Comparison of ENCODE assay signal across 1 cellular context in the genomic region with DNA sequence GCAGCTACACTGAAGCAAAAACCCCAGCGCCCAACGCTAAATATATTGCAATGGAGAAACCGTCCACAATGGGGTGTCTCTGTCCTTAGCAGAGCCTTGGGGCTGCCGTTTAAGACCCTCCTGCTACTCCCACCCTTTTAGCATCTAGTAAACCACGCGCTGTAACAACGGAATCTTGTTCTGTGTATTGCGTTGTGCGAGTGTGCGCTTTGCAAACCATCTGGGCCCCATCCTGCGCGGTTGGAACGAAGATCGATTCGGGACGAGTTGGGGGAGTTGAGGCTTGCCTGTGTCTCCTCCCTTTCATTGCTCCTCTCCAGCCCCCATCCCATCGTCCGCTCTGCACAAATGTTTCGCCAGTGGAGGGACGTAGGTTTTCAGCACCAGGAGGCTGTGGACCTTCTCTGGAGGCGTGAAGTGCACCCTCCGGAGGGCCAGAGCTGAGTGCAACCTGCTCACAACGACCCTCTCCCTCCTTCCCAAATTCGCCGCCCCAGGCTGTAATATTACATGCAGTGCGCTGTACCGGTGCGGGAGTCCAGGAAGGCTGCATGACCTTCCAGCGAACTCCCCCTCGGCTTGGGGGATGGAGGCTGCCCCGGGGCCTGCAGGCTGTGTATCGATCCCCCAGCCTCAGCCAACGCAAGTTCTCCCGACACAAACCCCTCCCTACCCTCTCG.
TF ChIP-seq lines count a peak whose summit lies in the region.

No MANE protein-coding gene starts in this region.

TF ChIP-seq in HepG2, 621 proteins besides CTCF, POLR2A, EP300 and RAD21 (continued from another document and continues in another):
- TF ChIP-seq, protein P1, sequence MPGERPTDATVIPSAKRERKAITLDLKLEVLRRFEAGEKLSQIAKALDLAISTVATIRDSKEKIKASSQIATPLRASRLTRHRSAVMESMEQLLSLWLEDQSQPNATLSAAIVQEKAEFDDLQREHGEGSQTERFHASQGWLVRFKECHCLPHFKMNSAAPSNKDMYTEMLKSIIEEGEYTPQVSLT (CRISPR knock-in tag; IDR thresholded peaks at IDR 0.05; ENCODE audit: borderline replicate concordance, low read depth): no peak
- TF ChIP-seq FOSL2 (CRISPR knock-in tag; IDR thresholded peaks at IDR 0.05): no peak; the same call in 1 of the 2 replicates
- TF ChIP-seq ZNF547 (CRISPR knock-in tag; IDR thresholded peaks at IDR 0.05): peak; percentile 46; the same call in 1 of the 2 replicates
- TF ChIP-seq RFXANK (CRISPR knock-in tag; IDR thresholded peaks at IDR 0.05): no peak
- TF ChIP-seq ZNF737 (CRISPR knock-in tag; IDR thresholded peaks at IDR 0.05; ENCODE audit: borderline replicate concordance): no peak
- TF ChIP-seq KLF6 (CRISPR knock-in tag; IDR thresholded peaks at IDR 0.05): no peak
- TF ChIP-seq ZNF33B (CRISPR knock-in tag; IDR thresholded peaks at IDR 0.05): no peak
- no peak for TF ChIP-seq PRPF4 (IDR thresholded peaks at IDR 0.05; ENCODE audit: low read depth, low read length, poor library complexity, severe bottlenecking)
- TF ChIP-seq PHF5A (CRISPR knock-in tag; IDR thresholded peaks at IDR 0.05; ENCODE audit: low read depth, unreplicated experiment): no peak
- TF ChIP-seq, protein P2, sequence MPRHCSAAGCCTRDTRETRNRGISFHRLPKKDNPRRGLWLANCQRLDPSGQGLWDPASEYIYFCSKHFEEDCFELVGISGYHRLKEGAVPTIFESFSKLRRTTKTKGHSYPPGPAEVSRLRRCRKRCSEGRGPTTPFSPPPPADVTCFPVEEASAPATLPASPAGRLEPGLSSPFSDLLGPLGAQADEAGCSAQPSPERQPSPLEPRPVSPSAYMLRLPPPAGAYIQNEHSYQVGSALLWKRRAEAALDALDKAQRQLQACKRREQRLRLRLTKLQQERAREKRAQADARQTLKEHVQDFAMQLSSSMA (CRISPR knock-in tag; IDR thresholded peaks at IDR 0.05): no peak
- TF ChIP-seq GABPB1 (CRISPR knock-in tag; IDR thresholded peaks at IDR 0.05): no peak
- TF ChIP-seq, protein P3, sequence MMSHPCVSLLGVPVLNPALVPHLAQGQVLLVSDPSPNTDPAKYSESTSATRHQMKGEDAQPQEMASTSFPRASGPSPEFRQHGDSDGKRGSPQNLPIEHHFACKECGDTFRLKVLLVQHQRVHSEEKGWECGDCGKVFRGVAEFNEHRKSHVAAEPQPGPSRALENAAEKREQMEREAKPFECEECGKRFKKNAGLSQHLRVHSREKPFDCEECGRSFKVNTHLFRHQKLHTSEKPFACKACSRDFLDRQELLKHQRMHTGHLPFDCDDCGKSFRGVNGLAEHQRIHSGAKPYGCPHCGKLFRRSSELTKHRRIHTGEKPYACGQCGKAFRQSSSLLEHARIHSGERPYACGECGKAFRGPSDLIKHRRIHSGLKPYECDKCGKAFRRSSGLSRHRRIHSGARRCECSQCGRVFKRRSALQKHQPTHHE (CRISPR knock-in tag; IDR thresholded peaks at IDR 0.05; ENCODE audit: borderline replicate concordance): no peak
- TF ChIP-seq ARID2 (CRISPR knock-in tag; IDR thresholded peaks at IDR 0.05; ENCODE audit: borderline replicate concordance): no peak
- TF ChIP-seq, protein P4, sequence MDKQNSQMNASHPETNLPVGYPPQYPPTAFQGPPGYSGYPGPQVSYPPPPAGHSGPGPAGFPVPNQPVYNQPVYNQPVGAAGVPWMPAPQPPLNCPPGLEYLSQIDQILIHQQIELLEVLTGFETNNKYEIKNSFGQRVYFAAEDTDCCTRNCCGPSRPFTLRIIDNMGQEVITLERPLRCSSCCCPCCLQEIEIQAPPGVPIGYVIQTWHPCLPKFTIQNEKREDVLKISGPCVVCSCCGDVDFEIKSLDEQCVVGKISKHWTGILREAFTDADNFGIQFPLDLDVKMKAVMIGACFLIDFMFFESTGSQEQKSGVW (CRISPR knock-in tag; IDR thresholded peaks at IDR 0.05; ENCODE audit: borderline replicate concordance): no peak
- no peak for TF ChIP-seq RCOR2 (CRISPR knock-in tag; IDR thresholded peaks at IDR 0.05)
- no peak; the same call in 1 of the 2 replicates for TF ChIP-seq ZNF160 (CRISPR knock-in tag; IDR thresholded peaks at IDR 0.05)
- TF ChIP-seq, protein P5, sequence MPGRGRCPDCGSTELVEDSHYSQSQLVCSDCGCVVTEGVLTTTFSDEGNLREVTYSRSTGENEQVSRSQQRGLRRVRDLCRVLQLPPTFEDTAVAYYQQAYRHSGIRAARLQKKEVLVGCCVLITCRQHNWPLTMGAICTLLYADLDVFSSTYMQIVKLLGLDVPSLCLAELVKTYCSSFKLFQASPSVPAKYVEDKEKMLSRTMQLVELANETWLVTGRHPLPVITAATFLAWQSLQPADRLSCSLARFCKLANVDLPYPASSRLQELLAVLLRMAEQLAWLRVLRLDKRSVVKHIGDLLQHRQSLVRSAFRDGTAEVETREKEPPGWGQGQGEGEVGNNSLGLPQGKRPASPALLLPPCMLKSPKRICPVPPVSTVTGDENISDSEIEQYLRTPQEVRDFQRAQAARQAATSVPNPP (CRISPR knock-in tag; IDR thresholded peaks at IDR 0.05): no peak
- no peak for TF ChIP-seq NR2C2 (CRISPR knock-in tag; IDR thresholded peaks at IDR 0.05; ENCODE audit: borderline replicate concordance)
- no peak for TF ChIP-seq NCOR1 (IDR thresholded peaks at IDR 0.05; ENCODE audit: borderline replicate concordance, low read length)
- TF ChIP-seq ZBTB7B (CRISPR knock-in tag; IDR thresholded peaks at IDR 0.05): no peak; the same call in 1 of the 2 replicates
- TF ChIP-seq, protein P6, sequence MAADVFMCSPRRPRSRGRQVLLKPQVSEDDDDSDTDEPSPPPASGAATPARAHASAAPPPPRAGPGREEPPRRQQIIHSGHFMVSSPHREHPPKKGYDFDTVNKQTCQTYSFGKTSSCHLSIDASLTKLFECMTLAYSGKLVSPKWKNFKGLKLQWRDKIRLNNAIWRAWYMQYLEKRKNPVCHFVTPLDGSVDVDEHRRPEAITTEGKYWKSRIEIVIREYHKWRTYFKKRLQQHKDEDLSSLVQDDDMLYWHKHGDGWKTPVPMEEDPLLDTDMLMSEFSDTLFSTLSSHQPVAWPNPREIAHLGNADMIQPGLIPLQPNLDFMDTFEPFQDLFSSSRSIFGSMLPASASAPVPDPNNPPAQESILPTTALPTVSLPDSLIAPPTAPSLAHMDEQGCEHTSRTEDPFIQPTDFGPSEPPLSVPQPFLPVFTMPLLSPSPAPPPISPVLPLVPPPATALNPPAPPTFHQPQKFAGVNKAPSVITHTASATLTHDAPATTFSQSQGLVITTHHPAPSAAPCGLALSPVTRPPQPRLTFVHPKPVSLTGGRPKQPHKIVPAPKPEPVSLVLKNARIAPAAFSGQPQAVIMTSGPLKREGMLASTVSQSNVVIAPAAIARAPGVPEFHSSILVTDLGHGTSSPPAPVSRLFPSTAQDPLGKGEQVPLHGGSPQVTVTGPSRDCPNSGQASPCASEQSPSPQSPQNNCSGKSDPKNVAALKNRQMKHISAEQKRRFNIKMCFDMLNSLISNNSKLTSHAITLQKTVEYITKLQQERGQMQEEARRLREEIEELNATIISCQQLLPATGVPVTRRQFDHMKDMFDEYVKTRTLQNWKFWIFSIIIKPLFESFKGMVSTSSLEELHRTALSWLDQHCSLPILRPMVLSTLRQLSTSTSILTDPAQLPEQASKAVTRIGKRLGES (CRISPR knock-in tag; IDR thresholded peaks at IDR 0.05; ENCODE audit: borderline replicate concordance): no peak
- no peak for TF ChIP-seq CENPT (CRISPR knock-in tag; IDR thresholded peaks at IDR 0.05; ENCODE audit: low read depth)
- TF ChIP-seq KDM2A (CRISPR knock-in tag; IDR thresholded peaks at IDR 0.05; ENCODE audit: borderline replicate concordance, low read depth): peak; percentile 39; the same call in 1 of the 2 replicates
- TF ChIP-seq GATA4 (IDR thresholded peaks at IDR 0.05; ENCODE audit: borderline replicate concordance, low read depth): no peak
- TF ChIP-seq NFKB2 (CRISPR knock-in tag; IDR thresholded peaks at IDR 0.05; ENCODE audit: borderline replicate concordance): no peak
- TF ChIP-seq GATAD1 (CRISPR knock-in tag; IDR thresholded peaks at IDR 0.05): no peak; the same call in 1 of the 2 replicates
- 0 out of 2 replicates have a peak, but pooled peaks have one; percentile 54 for TF ChIP-seq ZNF567 (CRISPR knock-in tag; IDR thresholded peaks at IDR 0.05; ENCODE audit: borderline replicate concordance)
- TF ChIP-seq POLR2AphosphoS2 (IDR thresholded peaks at IDR 0.05; ENCODE audit: low read depth, low read length): no peak
- TF ChIP-seq, protein P7, sequence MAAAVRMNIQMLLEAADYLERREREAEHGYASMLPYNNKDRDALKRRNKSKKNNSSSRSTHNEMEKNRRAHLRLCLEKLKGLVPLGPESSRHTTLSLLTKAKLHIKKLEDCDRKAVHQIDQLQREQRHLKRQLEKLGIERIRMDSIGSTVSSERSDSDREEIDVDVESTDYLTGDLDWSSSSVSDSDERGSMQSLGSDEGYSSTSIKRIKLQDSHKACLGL (CRISPR knock-in tag; IDR thresholded peaks at IDR 0.05): peak; percentile 52; the same call in 1 of the 2 replicates
- TF ChIP-seq ZNF773 (CRISPR knock-in tag; IDR thresholded peaks at IDR 0.05; ENCODE audit: borderline replicate concordance): 0 out of 2 replicates have a peak, but pooled peaks have one; percentile 51
- no peak for TF ChIP-seq ZNF496 (CRISPR knock-in tag; IDR thresholded peaks at IDR 0.05; ENCODE audit: insufficient replicate concordance)
- TF ChIP-seq, protein P8, sequence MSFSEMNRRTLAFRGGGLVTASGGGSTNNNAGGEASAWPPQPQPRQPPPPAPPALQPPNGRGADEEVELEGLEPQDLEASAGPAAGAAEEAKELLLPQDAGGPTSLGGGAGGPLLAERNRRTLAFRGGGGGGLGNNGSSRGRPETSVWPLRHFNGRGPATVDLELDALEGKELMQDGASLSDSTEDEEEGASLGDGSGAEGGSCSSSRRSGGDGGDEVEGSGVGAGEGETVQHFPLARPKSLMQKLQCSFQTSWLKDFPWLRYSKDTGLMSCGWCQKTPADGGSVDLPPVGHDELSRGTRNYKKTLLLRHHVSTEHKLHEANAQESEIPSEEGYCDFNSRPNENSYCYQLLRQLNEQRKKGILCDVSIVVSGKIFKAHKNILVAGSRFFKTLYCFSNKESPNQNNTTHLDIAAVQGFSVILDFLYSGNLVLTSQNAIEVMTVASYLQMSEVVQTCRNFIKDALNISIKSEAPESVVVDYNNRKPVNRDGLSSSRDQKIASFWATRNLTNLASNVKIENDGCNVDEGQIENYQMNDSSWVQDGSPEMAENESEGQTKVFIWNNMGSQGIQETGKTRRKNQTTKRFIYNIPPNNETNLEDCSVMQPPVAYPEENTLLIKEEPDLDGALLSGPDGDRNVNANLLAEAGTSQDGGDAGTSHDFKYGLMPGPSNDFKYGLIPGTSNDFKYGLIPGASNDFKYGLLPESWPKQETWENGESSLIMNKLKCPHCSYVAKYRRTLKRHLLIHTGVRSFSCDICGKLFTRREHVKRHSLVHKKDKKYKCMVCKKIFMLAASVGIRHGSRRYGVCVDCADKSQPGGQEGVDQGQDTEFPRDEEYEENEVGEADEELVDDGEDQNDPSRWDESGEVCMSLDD (CRISPR knock-in tag; IDR thresholded peaks at IDR 0.05; ENCODE audit: borderline replicate concordance): no peak; the same call in 1 of the 2 replicates
- TF ChIP-seq SMC3 (IDR thresholded peaks at IDR 0.05; ENCODE audit: low read length): no peak
- TF ChIP-seq SP2 (CRISPR knock-in tag; IDR thresholded peaks at IDR 0.05): no peak
- no peak for TF ChIP-seq GTF2F1 (IDR thresholded peaks at IDR 0.05; ENCODE audit: low read length)
- no peak for TF ChIP-seq KLF15 (CRISPR knock-in tag; IDR thresholded peaks at IDR 0.05; ENCODE audit: borderline replicate concordance)
- 0 out of 2 replicates have a peak, but pooled peaks have one; percentile 32 for TF ChIP-seq GZF1 (CRISPR knock-in tag; IDR thresholded peaks at IDR 0.05)
- no peak for TF ChIP-seq NFIB (CRISPR knock-in tag; IDR thresholded peaks at IDR 0.05; ENCODE audit: borderline replicate concordance)
- TF ChIP-seq, protein P9, sequence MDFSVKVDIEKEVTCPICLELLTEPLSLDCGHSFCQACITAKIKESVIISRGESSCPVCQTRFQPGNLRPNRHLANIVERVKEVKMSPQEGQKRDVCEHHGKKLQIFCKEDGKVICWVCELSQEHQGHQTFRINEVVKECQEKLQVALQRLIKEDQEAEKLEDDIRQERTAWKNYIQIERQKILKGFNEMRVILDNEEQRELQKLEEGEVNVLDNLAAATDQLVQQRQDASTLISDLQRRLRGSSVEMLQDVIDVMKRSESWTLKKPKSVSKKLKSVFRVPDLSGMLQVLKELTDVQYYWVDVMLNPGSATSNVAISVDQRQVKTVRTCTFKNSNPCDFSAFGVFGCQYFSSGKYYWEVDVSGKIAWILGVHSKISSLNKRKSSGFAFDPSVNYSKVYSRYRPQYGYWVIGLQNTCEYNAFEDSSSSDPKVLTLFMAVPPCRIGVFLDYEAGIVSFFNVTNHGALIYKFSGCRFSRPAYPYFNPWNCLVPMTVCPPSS (IDR thresholded peaks at IDR 0.05): no peak
- TF ChIP-seq, protein P10, sequence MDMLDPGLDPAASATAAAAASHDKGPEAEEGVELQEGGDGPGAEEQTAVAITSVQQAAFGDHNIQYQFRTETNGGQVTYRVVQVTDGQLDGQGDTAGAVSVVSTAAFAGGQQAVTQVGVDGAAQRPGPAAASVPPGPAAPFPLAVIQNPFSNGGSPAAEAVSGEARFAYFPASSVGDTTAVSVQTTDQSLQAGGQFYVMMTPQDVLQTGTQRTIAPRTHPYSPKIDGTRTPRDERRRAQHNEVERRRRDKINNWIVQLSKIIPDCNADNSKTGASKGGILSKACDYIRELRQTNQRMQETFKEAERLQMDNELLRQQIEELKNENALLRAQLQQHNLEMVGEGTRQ (IDR thresholded peaks at IDR 0.05; ENCODE audit: low read depth, low read length): no peak
- TF ChIP-seq, protein P10 (CRISPR knock-in tag; IDR thresholded peaks at IDR 0.05; ENCODE audit: borderline replicate concordance): peak; percentile 36; the same call in 1 of the 2 replicates
- TF ChIP-seq SUZ12 (IDR thresholded peaks at IDR 0.05; ENCODE audit: low read depth, low read length): no peak
- TF ChIP-seq ZNF850 (CRISPR knock-in tag; conservative IDR thresholded peaks at IDR 0.05): no peak
- no peak for TF ChIP-seq ZNF207 (IDR thresholded peaks at IDR 0.05; ENCODE audit: borderline replicate concordance)
- TF ChIP-seq, protein P11, sequence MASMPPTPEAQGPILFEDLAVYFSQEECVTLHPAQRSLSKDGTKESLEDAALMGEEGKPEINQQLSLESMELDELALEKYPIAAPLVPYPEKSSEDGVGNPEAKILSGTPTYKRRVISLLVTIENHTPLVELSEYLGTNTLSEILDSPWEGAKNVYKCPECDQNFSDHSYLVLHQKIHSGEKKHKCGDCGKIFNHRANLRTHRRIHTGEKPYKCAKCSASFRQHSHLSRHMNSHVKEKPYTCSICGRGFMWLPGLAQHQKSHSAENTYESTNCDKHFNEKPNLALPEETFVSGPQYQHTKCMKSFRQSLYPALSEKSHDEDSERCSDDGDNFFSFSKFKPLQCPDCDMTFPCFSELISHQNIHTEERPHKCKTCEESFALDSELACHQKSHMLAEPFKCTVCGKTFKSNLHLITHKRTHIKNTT (CRISPR knock-in tag; IDR thresholded peaks at IDR 0.05): no peak
- TF ChIP-seq HNRNPK (IDR thresholded peaks at IDR 0.05; ENCODE audit: low read depth, low read length, poor library complexity, severe bottlenecking): no peak
- TF ChIP-seq SOX13 (IDR thresholded peaks at IDR 0.05): no peak
- TF ChIP-seq SOX13 (CRISPR knock-in tag; conservative IDR thresholded peaks at IDR 0.05 in 1 of 2, IDR thresholded peaks at IDR 0.05 in 1 of 2): no peak
- TF ChIP-seq TBL1XR1 (IDR thresholded peaks at IDR 0.05; ENCODE audit: borderline replicate concordance, low read length, partially characterized antibody): no peak
- peak; percentile 68 for TF ChIP-seq SALL1 (CRISPR knock-in tag; IDR thresholded peaks at IDR 0.05)
